Comparison of ENCODE assay signal across 19 cellular contexts in genomic region chr15:51533672-51534398, GRCh38.
A peak's percentile ranks its signal among the peaks of the same experiment; 100 is the strongest.
DNase-seq lines count a peak whose midpoint lies in the region; ATAC-seq, FAIRE-seq and TF ChIP-seq lines count a peak whose summit lies in the region.
"Had no signal": no experiment of that assay in that cellular context is flagged by ENCODE, and none has a peak within 500 bp of the region (broad histone marks: within the 10 kb centered on the region; RNA-seq: fewer than 3 reads in every experiment).

No MANE protein-coding gene starts in this region.

- no peak for TF ChIP-seq CTCF in bronchial epithelial cell (IDR thresholded peaks at IDR 0.05; ENCODE audit: insufficient read depth, low read length, severe bottlenecking)

- FAIRE-seq in bronchial epithelial cell (lab: Jason Lieb, UNC): no peak
- FAIRE-seq: G401.6 had no signal

- H3K36me3 ChIP-seq in bronchial epithelial cell (ENCODE audit: control insufficient read depth, insufficient read depth, low read length): no peaks in the 10 kb centered on the region
- H3K36me3 ChIP-seq in aorta (ENCODE audit: control insufficient read depth in 1 of 2, insufficient read depth in 2 of 2, low read length in 1 of 2): no peaks in the 10 kb centered on the region

- no peaks in the 10 kb centered on the region for H3K4me1 ChIP-seq in aorta (ENCODE audit: control insufficient read depth in 1 of 2, insufficient read depth in 2 of 2, low read length in 2 of 2)

- peak; percentile 40 for DNase-seq in HCEC 1CT
- DNase-seq in RKO (ENCODE audit: low spot score): peak; percentile 42
- peak; percentile 9 for DNase-seq in bronchial epithelial cell (ENCODE audit: low read depth)
- no peak for DNase-seq in aorta
- DNase-seq in NCI-H774 (lab: John Stamatoyannopoulos, UW): no peak
- DNase-seq in AG08396 (ENCODE audit: low spot score): no peak
- DNase-seq: CD4-positive, CD25-positive, alpha-beta regulatory T cell; COR-L47; DMS79 treated with DMSO at 0.1 percent for 48 hours; KG1; MV-4-11; NCI-H1694; NCI-H2081; NCI-H2171; NCI-H524 treated with DMSO at 0.1 percent for 48 hours; SHP77 treated with DMSO at 0.1 percent for 48 hours; SK-N-SH had no signal

- ATAC-seq in HG02973 (IDR thresholded peaks at IDR 0.05; ENCODE audit: unreplicated experiment): no peak
- no peak for ATAC-seq in aorta (ENCODE audit: low FRiP score)

- H3K27ac ChIP-seq in aorta (ENCODE audit: low read depth in 1 of 2, low read length in 2 of 2): no peak overlapping the region

- no peaks in the 10 kb centered on the region for H3K9me3 ChIP-seq in aorta (ENCODE audit: control insufficient read depth, low read length)
- H3K9me3 ChIP-seq: SK-N-SH had no signal

- no peak overlapping the region for H3K4me3 ChIP-seq in bronchial epithelial cell (ENCODE audit: low read depth, low read length)
- H3K4me3 ChIP-seq in aorta (ENCODE audit: low read length in 2 of 2): no peak overlapping the region

- WGBS in aorta, 2 donors: 91 to 97% methylated on average over 4 of the region's 4 CpGs

- intact Hi-C loops in aorta (cut with DNase I): no loop called here

- H3K27me3 ChIP-seq in bronchial epithelial cell (ENCODE audit: control insufficient read depth, insufficient read depth, low read length) (no peaks in the 10 kb centered on the region), aorta (ENCODE audit: control insufficient read depth in 1 of 2, insufficient read depth in 2 of 2, low read length in 1 of 2) (no peaks in the 10 kb centered on the region)

Comparison
In these comparisons a context has a peak if more than half of its experiments do, and no peak if none do; other contexts are left out.
1. DNase-seq: peak in HCEC 1CT (single experiment), RKO (single experiment) and bronchial epithelial cell (single experiment); none in aorta (0 of 2), NCI-H774 (single experiment) and AG08396 (single experiment).